Comparison of ENCODE assay signal across 1 cellular context in the genomic region with DNA sequence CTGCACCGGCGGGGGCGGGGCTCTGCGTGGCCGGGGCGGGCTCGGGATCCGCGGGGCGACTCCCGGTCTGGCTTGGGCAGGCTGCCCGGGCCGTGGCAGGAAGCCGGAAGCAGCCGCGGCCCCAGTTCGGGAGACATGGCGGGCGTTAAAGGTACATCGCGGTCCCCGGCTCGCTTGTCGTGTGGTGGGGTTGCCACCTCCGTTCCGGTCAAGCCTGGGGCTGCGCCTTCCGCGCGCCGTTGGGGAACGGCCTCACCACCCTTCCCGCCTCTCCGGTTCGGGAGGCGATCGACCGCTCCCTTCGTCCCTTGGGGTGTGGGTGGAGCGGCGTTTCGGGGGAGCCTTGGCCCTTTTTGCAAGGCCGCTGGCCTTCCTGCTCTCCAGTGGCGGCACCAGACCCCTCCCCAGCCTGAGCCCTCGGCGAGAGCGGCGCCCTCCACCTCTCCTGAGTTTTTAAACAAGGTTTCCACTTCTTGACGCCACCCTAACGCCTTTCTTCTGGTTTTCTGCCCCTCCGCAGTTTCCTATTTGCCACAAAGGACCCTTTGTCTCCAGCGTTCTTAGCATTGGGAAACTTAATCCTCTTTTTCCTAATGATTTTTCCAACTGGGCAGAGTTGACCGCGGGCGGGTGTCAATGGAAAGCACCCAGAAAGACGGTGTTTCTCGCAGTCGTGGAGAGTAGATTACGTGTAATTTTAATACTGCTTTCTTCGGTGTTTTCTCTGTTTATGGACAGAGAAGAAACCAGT.
A peak's percentile ranks its signal among the peaks of the same experiment; 100 is the strongest.
TF ChIP-seq lines count a peak whose summit lies in the region.

A gene with protein sequence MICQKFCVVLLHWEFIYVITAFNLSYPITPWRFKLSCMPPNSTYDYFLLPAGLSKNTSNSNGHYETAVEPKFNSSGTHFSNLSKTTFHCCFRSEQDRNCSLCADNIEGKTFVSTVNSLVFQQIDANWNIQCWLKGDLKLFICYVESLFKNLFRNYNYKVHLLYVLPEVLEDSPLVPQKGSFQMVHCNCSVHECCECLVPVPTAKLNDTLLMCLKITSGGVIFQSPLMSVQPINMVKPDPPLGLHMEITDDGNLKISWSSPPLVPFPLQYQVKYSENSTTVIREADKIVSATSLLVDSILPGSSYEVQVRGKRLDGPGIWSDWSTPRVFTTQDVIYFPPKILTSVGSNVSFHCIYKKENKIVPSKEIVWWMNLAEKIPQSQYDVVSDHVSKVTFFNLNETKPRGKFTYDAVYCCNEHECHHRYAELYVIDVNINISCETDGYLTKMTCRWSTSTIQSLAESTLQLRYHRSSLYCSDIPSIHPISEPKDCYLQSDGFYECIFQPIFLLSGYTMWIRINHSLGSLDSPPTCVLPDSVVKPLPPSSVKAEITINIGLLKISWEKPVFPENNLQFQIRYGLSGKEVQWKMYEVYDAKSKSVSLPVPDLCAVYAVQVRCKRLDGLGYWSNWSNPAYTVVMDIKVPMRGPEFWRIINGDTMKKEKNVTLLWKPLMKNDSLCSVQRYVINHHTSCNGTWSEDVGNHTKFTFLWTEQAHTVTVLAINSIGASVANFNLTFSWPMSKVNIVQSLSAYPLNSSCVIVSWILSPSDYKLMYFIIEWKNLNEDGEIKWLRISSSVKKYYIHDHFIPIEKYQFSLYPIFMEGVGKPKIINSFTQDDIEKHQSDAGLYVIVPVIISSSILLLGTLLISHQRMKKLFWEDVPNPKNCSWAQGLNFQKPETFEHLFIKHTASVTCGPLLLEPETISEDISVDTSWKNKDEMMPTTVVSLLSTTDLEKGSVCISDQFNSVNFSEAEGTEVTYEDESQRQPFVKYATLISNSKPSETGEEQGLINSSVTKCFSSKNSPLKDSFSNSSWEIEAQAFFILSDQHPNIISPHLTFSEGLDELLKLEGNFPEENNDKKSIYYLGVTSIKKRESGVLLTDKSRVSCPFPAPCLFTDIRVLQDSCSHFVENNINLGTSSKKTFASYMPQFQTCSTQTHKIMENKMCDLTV (plus strand): TSS at position 79 of the 751 bp plus-strand sequence. CDS start 144,898 bp downstream, outside the sequence.
A gene with protein sequence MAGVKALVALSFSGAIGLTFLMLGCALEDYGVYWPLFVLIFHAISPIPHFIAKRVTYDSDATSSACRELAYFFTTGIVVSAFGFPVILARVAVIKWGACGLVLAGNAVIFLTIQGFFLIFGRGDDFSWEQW (plus strand): TSS at position 79 of the 751 bp plus-strand sequence. CDS start 57 bp downstream, at position 136.

TF ChIP-seq in HepG2, 621 proteins besides CTCF, POLR2A, EP300 and RAD21 (continued from another document and continues in another):
- peak; percentile 78 for TF ChIP-seq ATF7-NPFF (CRISPR knock-in tag; IDR thresholded peaks at IDR 0.05; ENCODE audit: low read depth)
- no peak for TF ChIP-seq ZNF891 (CRISPR knock-in tag; IDR thresholded peaks at IDR 0.05)
- TF ChIP-seq, protein P1, sequence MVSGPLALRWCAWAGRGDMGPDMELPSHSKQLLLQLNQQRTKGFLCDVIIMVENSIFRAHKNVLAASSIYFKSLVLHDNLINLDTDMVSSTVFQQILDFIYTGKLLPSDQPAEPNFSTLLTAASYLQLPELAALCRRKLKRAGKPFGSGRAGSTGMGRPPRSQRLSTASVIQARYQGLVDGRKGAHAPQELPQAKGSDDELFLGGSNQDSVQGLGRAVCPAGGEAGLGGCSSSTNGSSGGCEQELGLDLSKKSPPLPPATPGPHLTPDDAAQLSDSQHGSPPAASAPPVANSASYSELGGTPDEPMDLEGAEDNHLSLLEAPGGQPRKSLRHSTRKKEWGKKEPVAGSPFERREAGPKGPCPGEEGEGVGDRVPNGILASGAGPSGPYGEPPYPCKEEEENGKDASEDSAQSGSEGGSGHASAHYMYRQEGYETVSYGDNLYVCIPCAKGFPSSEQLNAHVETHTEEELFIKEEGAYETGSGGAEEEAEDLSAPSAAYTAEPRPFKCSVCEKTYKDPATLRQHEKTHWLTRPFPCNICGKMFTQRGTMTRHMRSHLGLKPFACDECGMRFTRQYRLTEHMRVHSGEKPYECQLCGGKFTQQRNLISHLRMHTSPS (CRISPR knock-in tag; IDR thresholded peaks at IDR 0.05; ENCODE audit: low read depth) = peak; percentile 65; the same call in 1 of the 2 replicates
- 0 out of 2 replicates have a peak, but pooled peaks have one; percentile 82 for TF ChIP-seq ZNF232 (CRISPR knock-in tag; IDR thresholded peaks at IDR 0.05; ENCODE audit: borderline replicate concordance)
- no peak for TF ChIP-seq ATF1 (CRISPR knock-in tag; IDR thresholded peaks at IDR 0.05)
- TF ChIP-seq HMG20B (CRISPR knock-in tag; conservative IDR thresholded peaks at IDR 0.05) = 0 out of 2 replicates have a peak, but pooled peaks have one; percentile 53
- TF ChIP-seq TAF15 (IDR thresholded peaks at IDR 0.05; ENCODE audit: low read depth, low read length, poor library complexity, severe bottlenecking) = no peak
- TF ChIP-seq ZNF567 (CRISPR knock-in tag; IDR thresholded peaks at IDR 0.05; ENCODE audit: borderline replicate concordance) = no peak
- TF ChIP-seq ZNF33B (CRISPR knock-in tag; IDR thresholded peaks at IDR 0.05) = no peak; the same call in 1 of the 2 replicates
- TF ChIP-seq, protein P2, sequence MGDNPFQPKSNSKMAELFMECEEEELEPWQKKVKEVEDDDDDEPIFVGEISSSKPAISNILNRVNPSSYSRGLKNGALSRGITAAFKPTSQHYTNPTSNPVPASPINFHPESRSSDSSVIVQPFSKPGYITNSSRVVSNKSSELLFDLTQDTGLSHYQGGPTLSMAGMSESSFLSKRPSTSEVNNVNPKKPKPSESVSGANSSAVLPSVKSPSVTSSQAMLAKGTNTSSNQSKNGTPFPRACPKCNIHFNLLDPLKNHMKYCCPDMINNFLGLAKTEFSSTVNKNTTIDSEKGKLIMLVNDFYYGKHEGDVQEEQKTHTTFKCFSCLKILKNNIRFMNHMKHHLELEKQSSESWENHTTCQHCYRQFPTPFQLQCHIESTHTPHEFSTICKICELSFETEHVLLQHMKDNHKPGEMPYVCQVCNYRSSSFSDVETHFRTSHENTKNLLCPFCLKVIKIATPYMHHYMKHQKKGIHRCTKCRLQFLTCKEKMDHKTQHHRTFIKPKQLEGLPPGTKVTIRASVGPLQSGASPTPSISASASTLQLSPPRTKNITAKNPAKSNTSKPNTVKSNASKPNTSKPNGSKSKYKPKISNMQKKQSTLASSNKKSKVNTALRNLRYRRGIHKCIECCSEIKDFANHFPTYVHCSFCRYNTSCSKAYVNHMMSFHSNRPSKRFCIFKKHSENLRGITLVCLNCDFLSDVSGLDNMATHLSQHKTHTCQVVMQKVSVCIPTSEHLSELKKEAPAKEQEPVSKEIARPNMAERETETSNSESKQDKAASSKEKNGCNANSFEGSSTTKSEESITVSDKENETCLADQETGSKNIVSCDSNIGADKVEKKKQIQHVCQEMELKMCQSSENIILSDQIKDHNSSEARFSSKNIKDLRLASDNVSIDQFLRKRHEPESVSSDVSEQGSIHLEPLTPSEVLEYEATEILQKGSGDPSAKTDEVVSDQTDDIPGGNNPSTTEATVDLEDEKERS (CRISPR knock-in tag; IDR thresholded peaks at IDR 0.05) = no peak
- TF ChIP-seq JUNB (CRISPR knock-in tag; IDR thresholded peaks at IDR 0.05; ENCODE audit: borderline replicate concordance) = no peak
- 0 out of 2 replicates have a peak, but pooled peaks have one; percentile 77 for TF ChIP-seq ZSCAN9 (CRISPR knock-in tag; IDR thresholded peaks at IDR 0.05; ENCODE audit: borderline replicate concordance)
- no peak for TF ChIP-seq ZNF747 (CRISPR knock-in tag; IDR thresholded peaks at IDR 0.05; ENCODE audit: borderline replicate concordance)
- TF ChIP-seq ZNF337 (CRISPR knock-in tag; IDR thresholded peaks at IDR 0.05; ENCODE audit: borderline replicate concordance, low read depth) = no peak
- 0 out of 2 replicates have a peak, but pooled peaks have one; percentile 55 for TF ChIP-seq HIVEP1 (CRISPR knock-in tag; IDR thresholded peaks at IDR 0.05)
- TF ChIP-seq BRCA1 (CRISPR knock-in tag; IDR thresholded peaks at IDR 0.05) = no peak; the same call in 1 of the 2 replicates
- TF ChIP-seq, protein P3, sequence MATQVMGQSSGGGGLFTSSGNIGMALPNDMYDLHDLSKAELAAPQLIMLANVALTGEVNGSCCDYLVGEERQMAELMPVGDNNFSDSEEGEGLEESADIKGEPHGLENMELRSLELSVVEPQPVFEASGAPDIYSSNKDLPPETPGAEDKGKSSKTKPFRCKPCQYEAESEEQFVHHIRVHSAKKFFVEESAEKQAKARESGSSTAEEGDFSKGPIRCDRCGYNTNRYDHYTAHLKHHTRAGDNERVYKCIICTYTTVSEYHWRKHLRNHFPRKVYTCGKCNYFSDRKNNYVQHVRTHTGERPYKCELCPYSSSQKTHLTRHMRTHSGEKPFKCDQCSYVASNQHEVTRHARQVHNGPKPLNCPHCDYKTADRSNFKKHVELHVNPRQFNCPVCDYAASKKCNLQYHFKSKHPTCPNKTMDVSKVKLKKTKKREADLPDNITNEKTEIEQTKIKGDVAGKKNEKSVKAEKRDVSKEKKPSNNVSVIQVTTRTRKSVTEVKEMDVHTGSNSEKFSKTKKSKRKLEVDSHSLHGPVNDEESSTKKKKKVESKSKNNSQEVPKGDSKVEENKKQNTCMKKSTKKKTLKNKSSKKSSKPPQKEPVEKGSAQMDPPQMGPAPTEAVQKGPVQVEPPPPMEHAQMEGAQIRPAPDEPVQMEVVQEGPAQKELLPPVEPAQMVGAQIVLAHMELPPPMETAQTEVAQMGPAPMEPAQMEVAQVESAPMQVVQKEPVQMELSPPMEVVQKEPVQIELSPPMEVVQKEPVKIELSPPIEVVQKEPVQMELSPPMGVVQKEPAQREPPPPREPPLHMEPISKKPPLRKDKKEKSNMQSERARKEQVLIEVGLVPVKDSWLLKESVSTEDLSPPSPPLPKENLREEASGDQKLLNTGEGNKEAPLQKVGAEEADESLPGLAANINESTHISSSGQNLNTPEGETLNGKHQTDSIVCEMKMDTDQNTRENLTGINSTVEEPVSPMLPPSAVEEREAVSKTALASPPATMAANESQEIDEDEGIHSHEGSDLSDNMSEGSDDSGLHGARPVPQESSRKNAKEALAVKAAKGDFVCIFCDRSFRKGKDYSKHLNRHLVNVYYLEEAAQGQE (IDR thresholded peaks at IDR 0.05; ENCODE audit: borderline replicate concordance in 1 of 2, low read depth in 1 of 2, low read length in 2 of 2) = 0 out of 4 replicates have a peak, but pooled peaks of 1 of the 2 experiments have one; percentile 14
- no peak for TF ChIP-seq ZNF101 (CRISPR knock-in tag; IDR thresholded peaks at IDR 0.05; ENCODE audit: borderline replicate concordance, low read depth)
- TF ChIP-seq KAT2B (IDR thresholded peaks at IDR 0.05; ENCODE audit: borderline replicate concordance, low read depth, low read length) = no peak
- TF ChIP-seq RARA (CRISPR knock-in tag; IDR thresholded peaks at IDR 0.05) = no peak
- TF ChIP-seq, protein P4, sequence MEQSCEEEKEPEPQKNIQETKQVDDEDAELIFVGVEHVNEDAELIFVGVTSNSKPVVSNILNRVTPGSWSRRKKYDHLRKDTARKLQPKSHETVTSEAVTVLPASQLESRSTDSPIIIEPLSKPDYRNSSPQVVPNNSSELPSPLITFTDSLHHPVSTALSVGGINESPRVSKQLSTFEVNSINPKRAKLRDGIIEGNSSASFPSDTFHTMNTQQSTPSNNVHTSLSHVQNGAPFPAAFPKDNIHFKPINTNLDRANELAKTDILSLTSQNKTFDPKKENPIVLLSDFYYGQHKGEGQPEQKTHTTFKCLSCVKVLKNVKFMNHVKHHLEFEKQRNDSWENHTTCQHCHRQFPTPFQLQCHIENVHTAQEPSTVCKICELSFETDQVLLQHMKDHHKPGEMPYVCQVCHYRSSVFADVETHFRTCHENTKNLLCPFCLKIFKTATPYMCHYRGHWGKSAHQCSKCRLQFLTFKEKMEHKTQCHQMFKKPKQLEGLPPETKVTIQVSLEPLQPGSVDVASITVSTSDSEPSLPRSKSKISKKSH (CRISPR knock-in tag; IDR thresholded peaks at IDR 0.05; ENCODE audit: borderline replicate concordance) = peak; percentile 58; the same call in 1 of the 2 replicates
- TF ChIP-seq, protein P5, sequence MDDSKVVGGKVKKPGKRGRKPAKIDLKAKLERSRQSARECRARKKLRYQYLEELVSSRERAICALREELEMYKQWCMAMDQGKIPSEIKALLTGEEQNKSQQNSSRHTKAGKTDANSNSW (CRISPR knock-in tag; IDR thresholded peaks at IDR 0.05; ENCODE audit: borderline replicate concordance) = no peak
- no peak for TF ChIP-seq ZNF34 (CRISPR knock-in tag; IDR thresholded peaks at IDR 0.05; ENCODE audit: borderline replicate concordance)
- no peak for TF ChIP-seq ZNF224 (CRISPR knock-in tag; IDR thresholded peaks at IDR 0.05)
- TF ChIP-seq, protein P6, sequence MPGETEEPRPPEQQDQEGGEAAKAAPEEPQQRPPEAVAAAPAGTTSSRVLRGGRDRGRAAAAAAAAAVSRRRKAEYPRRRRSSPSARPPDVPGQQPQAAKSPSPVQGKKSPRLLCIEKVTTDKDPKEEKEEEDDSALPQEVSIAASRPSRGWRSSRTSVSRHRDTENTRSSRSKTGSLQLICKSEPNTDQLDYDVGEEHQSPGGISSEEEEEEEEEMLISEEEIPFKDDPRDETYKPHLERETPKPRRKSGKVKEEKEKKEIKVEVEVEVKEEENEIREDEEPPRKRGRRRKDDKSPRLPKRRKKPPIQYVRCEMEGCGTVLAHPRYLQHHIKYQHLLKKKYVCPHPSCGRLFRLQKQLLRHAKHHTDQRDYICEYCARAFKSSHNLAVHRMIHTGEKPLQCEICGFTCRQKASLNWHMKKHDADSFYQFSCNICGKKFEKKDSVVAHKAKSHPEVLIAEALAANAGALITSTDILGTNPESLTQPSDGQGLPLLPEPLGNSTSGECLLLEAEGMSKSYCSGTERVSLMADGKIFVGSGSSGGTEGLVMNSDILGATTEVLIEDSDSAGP (CRISPR knock-in tag; IDR thresholded peaks at IDR 0.05; ENCODE audit: borderline replicate concordance) = peak; percentile 99
- no peak for TF ChIP-seq ZMYM2 (CRISPR knock-in tag; IDR thresholded peaks at IDR 0.05)
- TF ChIP-seq YEATS2 (CRISPR knock-in tag; IDR thresholded peaks at IDR 0.05; ENCODE audit: borderline replicate concordance) = peak; percentile 27; the same call in 1 of the 2 replicates
- no peak for TF ChIP-seq ZNF256 (CRISPR knock-in tag; conservative IDR thresholded peaks at IDR 0.05)
- no peak for TF ChIP-seq ZNF781 (CRISPR knock-in tag; IDR thresholded peaks at IDR 0.05; ENCODE audit: borderline replicate concordance, not compliant biosample characterization)
- TF ChIP-seq, protein P7, sequence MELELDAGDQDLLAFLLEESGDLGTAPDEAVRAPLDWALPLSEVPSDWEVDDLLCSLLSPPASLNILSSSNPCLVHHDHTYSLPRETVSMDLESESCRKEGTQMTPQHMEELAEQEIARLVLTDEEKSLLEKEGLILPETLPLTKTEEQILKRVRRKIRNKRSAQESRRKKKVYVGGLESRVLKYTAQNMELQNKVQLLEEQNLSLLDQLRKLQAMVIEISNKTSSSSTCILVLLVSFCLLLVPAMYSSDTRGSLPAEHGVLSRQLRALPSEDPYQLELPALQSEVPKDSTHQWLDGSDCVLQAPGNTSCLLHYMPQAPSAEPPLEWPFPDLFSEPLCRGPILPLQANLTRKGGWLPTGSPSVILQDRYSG (CRISPR knock-in tag; IDR thresholded peaks at IDR 0.05) = 0 out of 2 replicates have a peak, but pooled peaks have one; percentile 50
- TF ChIP-seq, protein P8, sequence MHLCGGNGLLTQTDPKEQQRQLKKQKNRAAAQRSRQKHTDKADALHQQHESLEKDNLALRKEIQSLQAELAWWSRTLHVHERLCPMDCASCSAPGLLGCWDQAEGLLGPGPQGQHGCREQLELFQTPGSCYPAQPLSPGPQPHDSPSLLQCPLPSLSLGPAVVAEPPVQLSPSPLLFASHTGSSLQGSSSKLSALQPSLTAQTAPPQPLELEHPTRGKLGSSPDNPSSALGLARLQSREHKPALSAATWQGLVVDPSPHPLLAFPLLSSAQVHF (CRISPR knock-in tag; IDR thresholded peaks at IDR 0.05) = no peak
- peak; percentile 45; the same call in 1 of the 2 replicates for TF ChIP-seq JUND (CRISPR knock-in tag; IDR thresholded peaks at IDR 0.05)
- no peak for TF ChIP-seq MAFG (CRISPR knock-in tag; IDR thresholded peaks at IDR 0.05)
- TF ChIP-seq MTF1 (CRISPR knock-in tag; IDR thresholded peaks at IDR 0.05) = no peak
- no peak for TF ChIP-seq KDM6A (CRISPR knock-in tag; IDR thresholded peaks at IDR 0.05; ENCODE audit: low read depth)
